In the genomic region with DNA sequence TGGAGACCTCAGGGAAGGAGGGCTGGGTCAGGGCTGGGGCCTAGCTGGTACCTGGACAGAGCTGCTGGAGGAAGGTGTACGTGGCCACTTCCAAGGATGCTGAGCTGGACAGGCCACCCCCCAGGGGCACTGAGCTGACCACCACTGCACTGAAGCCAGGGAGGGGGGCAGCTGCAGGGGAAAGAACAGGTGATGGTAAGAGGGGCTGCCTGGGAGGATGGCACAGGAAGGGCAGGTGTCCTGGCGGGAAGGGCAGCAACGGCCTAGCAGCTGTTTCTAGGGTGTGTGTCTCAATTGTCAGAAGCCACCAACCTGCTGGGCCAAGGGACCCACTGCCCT, we compare ENCODE assay signal across 15 cellular contexts. TPM values are rescaled to one million over a fixed set of nuclear protein-coding genes. Genes with fewer than 3 reads are reported as not detected.
A peak's percentile ranks its signal among the peaks of the same experiment; 100 is the strongest.
DNase-seq lines count a peak whose midpoint lies in the region; ATAC-seq and TF ChIP-seq lines count a peak whose summit lies in the region.
"Had no signal": no experiment of that assay in that cellular context is flagged by ENCODE, and none has a peak within 500 bp of the region (broad histone marks: within the 10 kb centered on the region; RNA-seq: fewer than 3 reads in every experiment).

No MANE protein-coding gene starts in this region.

- H2AFZ ChIP-seq in neuronal stem cell (ENCODE audit: low read length) = no peak overlapping the region
- H2AFZ ChIP-seq: GM23248 had no signal

- ATAC-seq in activated CD4-positive, alpha-beta T cell treated with anti-CD3 and anti-CD28 coated beads for 36 hours = no peak
- ATAC-seq in HG03571 (IDR thresholded peaks at IDR 0.05; ENCODE audit: unreplicated experiment) = no peak

- H2BK15ac ChIP-seq in neuronal stem cell (ENCODE audit: low read length) = peak overlapping the region; percentile 57

- no peak overlapping the region for H3K23ac ChIP-seq in neuronal stem cell (ENCODE audit: low read depth, low read length, poor library complexity)

- POLR2A ChIA-PET in activated CD4-positive, alpha-beta T cell treated with anti-CD3 and anti-CD28 coated beads for 36 hours (lab: Charles Lee) = interaction anchor here (0.6 to 6.1 kb wide), 4 partner anchors 12 to 67 kb away, joined by 3 to 79 read pairs (median 5); a partner anchor contains a TSS
- POLR2A ChIA-PET in Caco-2 (lab: Charles Lee) = interaction anchor here (0.5 to 3.4 kb wide), 3 partner anchors 17 to 117 kb away, joined by 4 to 49 read pairs (median 6); a partner anchor contains a TSS

- H4K91ac ChIP-seq in neuronal stem cell (ENCODE audit: low read depth, low read length, poor library complexity) = no peak overlapping the region

- no peak overlapping the region for H4K8ac ChIP-seq in neuronal stem cell (ENCODE audit: low read depth, low read length)

- no peak overlapping the region for H3K27ac ChIP-seq in neuronal stem cell (replicated peaks; ENCODE audit: low read length)
- H3K27ac ChIP-seq: GM23248, WERI-Rb-1 had no signal

- H2BK12ac ChIP-seq in neuronal stem cell (ENCODE audit: low read length) = peak overlapping the region; percentile 43

- H3K4me3 Mint-ChIP-seq in activated CD4-positive, alpha-beta T cell treated with anti-CD3 and anti-CD28 coated beads for 36 hours = peak overlapping the region; percentile 26
- H3K4me3 Mint-ChIP-seq in Caco-2 (ENCODE audit: unreplicated experiment) = peak overlapping the region; percentile 50
- peak overlapping the region; percentile 51 for H3K4me3 Mint-ChIP-seq in activated T-helper 2 cell treated with anti-CD3 and anti-CD28 coated beads, Interferon-gamma antibody, Interleukin-2, Interleukin-4, amounts not matched to agents 10 μg/mL and 5 μg/mL and 100 μg/mL, durations not matched to agents 14 hours and 24 hours and 36 hours (ENCODE audit: low read depth)

- H2BK5ac ChIP-seq in neuronal stem cell (ENCODE audit: low read length) = peak overlapping the region; percentile 75

- no peak for TF ChIP-seq CTCF in Caco-2 (IDR thresholded peaks at IDR 0.05; ENCODE audit: insufficient read depth in 1 of 2, low read depth in 1 of 2, low read length in 1 of 2, severe bottlenecking in 1 of 2, unreplicated experiment in 1 of 2)

- WGBS in neuronal stem cell (ENCODE audit: extremely low coverage in 2 of 2, insufficient read length in 2 of 2, insufficient replicate concordance in 1 of 2), 2 donors = no CpG with 5 or more reads among the region's 3 CpGs

- H3K4me1 ChIP-seq in Caco-2 (peaks cover 27% of the 10 kb centered on the region), neuronal stem cell (ENCODE audit: control insufficient read depth in 2 of 2, insufficient read depth in 1 of 2, low read depth in 1 of 2, low read length in 2 of 2) (peaks cover 5% of the 10 kb centered on the region in 2 donors)

- DNase-seq in activated CD4-positive, alpha-beta T cell treated with anti-CD3 and anti-CD28 coated beads for 36 hours = no peak
- no peak for DNase-seq in activated CD4-positive, alpha-beta T cell treated with anti-CD3 and anti-CD28 coated beads for 4 hours
- DNase-seq in Caco-2 (no peak), neuronal stem cell (ENCODE audit: low spot score) (no peak), NCI-H524 (lab: John Stamatoyannopoulos, UW) (no peak), hippocampal formation (lab: John Stamatoyannopoulos, UW) (no peak)
- DNase-seq in activated T-helper 2 cell treated with anti-CD3 and anti-CD28 coated beads, Interferon-gamma antibody, Interleukin-2, Interleukin-4, amounts not matched to agents 10 μg/mL and 5 μg/mL and 100 μg/mL, durations not matched to agents 14 hours and 24 hours and 36 hours (ENCODE audit: low spot score) = no peak
- DNase-seq: effector memory CD4-positive, alpha-beta T cell; NCI-H1105 treated with DMSO at 0.1 percent for 48 hours; NCI-H2171; transverse colon; WERI-Rb-1 had no signal

- H3K27ac Mint-ChIP-seq in activated CD4-positive, alpha-beta T cell treated with anti-CD3 and anti-CD28 coated beads for 36 hours = no peak overlapping the region
- H3K27ac Mint-ChIP-seq in Caco-2 (ENCODE audit: unreplicated experiment) = no peak overlapping the region
- H3K27ac Mint-ChIP-seq in activated T-helper 2 cell treated with anti-CD3 and anti-CD28 coated beads, Interferon-gamma antibody, Interleukin-2, Interleukin-4, amounts not matched to agents 10 μg/mL and 5 μg/mL and 100 μg/mL, durations not matched to agents 14 hours and 24 hours and 36 hours = no peak overlapping the region

- no peak overlapping the region for H3K4me3 ChIP-seq in Caco-2 (ENCODE audit: low read depth, low read length)
- no peak overlapping the region for H3K4me3 ChIP-seq in neuronal stem cell (ENCODE audit: low read length in 2 of 2)

- no TSS peak for BruUV-seq in Caco-2 (replicated peaks; lab: Mats Ljungman, UMichigan)

- H3K9me3 Mint-ChIP-seq in activated CD4-positive, alpha-beta T cell treated with anti-CD3 and anti-CD28 coated beads for 36 hours (ENCODE audit: low read depth) = no peaks in the 10 kb centered on the region
- H3K9me3 Mint-ChIP-seq in Caco-2 (ENCODE audit: unreplicated experiment) = no peaks in the 10 kb centered on the region
- no peaks in the 10 kb centered on the region for H3K9me3 Mint-ChIP-seq in activated T-helper 2 cell treated with anti-CD3 and anti-CD28 coated beads, Interferon-gamma antibody, Interleukin-2, Interleukin-4, amounts not matched to agents 10 μg/mL and 5 μg/mL and 100 μg/mL, durations not matched to agents 14 hours and 24 hours and 36 hours

- intact Hi-C loops in activated CD4-positive, alpha-beta T cell treated with anti-CD3 and anti-CD28 coated beads for 36 hours (cut with DNase I, micrococcal nuclease) = loop anchor here in 1 of 2 experiments (5.0 kb wide), 1 partner anchor 244 kb away; no protein-coding TSS in a partner anchor
- intact Hi-C loops in Caco-2 (cut with micrococcal nuclease; ENCODE audit: unreplicated experiment) = no loop called here
- intact Hi-C loops in activated T-helper 2 cell treated with anti-CD3 and anti-CD28 coated beads, Interferon-gamma antibody, Interleukin-2, Interleukin-4, amounts not matched to agents 10 μg/mL and 5 μg/mL and 100 μg/mL, durations not matched to agents 14 hours and 24 hours and 36 hours (cut with micrococcal nuclease) = no loop called here

- H2BK120ac ChIP-seq in neuronal stem cell (ENCODE audit: low read depth, low read length) = no peak overlapping the region

- H3K27me3 ChIP-seq in Caco-2 (replicated peaks; ENCODE audit: control insufficient read depth, insufficient read depth, low read length) (no peaks in the 10 kb centered on the region), neuronal stem cell (ENCODE audit: control insufficient read depth in 3 of 3, insufficient read depth in 3 of 3, low read depth in 1 of 3, low read length in 3 of 3) (no peaks in the 10 kb centered on the region)
- H3K27me3 ChIP-seq: ovary, transverse colon had no signal

- H3K36me3 ChIP-seq in Caco-2 (ENCODE audit: control insufficient read depth, insufficient read depth, low read length) (no peaks in the 10 kb centered on the region; the same call in 1 of the 2 replicates), neuronal stem cell (replicated peaks in 1 of 2; ENCODE audit: control insufficient read depth in 2 of 2, insufficient read depth in 2 of 2, low read length in 2 of 2) (no peaks in the 10 kb centered on the region)
- H3K36me3 ChIP-seq: ovary, transverse colon, WERI-Rb-1 had no signal

- H3K79me1 ChIP-seq in neuronal stem cell (ENCODE audit: low read depth, low read length) = no peaks in the 10 kb centered on the region

- H3K9me3 ChIP-seq in Caco-2 (no peaks in the 10 kb centered on the region), neuronal stem cell (replicated peaks in 1 of 2; ENCODE audit: control insufficient read depth in 2 of 2, insufficient read depth in 1 of 2, low read depth in 1 of 2, low read length in 2 of 2) (no peaks in the 10 kb centered on the region)
- H3K9me3 ChIP-seq: ovary, transverse colon had no signal

- H3K4ac ChIP-seq in neuronal stem cell (ENCODE audit: low read length) = no peak overlapping the region

- H3K36me3 Mint-ChIP-seq in activated CD4-positive, alpha-beta T cell treated with anti-CD3 and anti-CD28 coated beads for 36 hours (ENCODE audit: low read depth) = peaks cover 5% of the 10 kb centered on the region
- H3K36me3 Mint-ChIP-seq in Caco-2 (ENCODE audit: insufficient read depth, unreplicated experiment) = peaks cover 12% of the 10 kb centered on the region
- peaks cover 19% of the 10 kb centered on the region for H3K36me3 Mint-ChIP-seq in activated T-helper 2 cell treated with anti-CD3 and anti-CD28 coated beads, Interferon-gamma antibody, Interleukin-2, Interleukin-4, amounts not matched to agents 10 μg/mL and 5 μg/mL and 100 μg/mL, durations not matched to agents 14 hours and 24 hours and 36 hours (ENCODE audit: low read depth)

- H3K4me1 Mint-ChIP-seq in activated CD4-positive, alpha-beta T cell treated with anti-CD3 and anti-CD28 coated beads for 36 hours = peaks cover 3% of the 10 kb centered on the region
- H3K4me1 Mint-ChIP-seq in Caco-2 (ENCODE audit: low read depth, unreplicated experiment) = peaks cover 11% of the 10 kb centered on the region
- H3K4me1 Mint-ChIP-seq in activated T-helper 2 cell treated with anti-CD3 and anti-CD28 coated beads, Interferon-gamma antibody, Interleukin-2, Interleukin-4, amounts not matched to agents 10 μg/mL and 5 μg/mL and 100 μg/mL, durations not matched to agents 14 hours and 24 hours and 36 hours (ENCODE audit: low read depth) = peaks cover 9% of the 10 kb centered on the region

- H3K4me2 ChIP-seq in neuronal stem cell (ENCODE audit: insufficient read depth, low read length, poor library complexity, severe bottlenecking) = no peak overlapping the region

- CTCF ChIA-PET in activated CD4-positive, alpha-beta T cell treated with anti-CD3 and anti-CD28 coated beads for 36 hours (lab: Charles Lee) = interaction anchor here (0.8 to 7.8 kb wide), 9 partner anchors 10 to 130 kb away, joined by 3 to 76 read pairs (median 8); a partner anchor contains a TSS
- CTCF ChIA-PET in Caco-2 (lab: Charles Lee) = interaction anchor here (1.3 to 4.6 kb wide), 6 partner anchors 13 to 130 kb away, joined by 6 to 27 read pairs (median 15); a partner anchor contains a TSS

- peak overlapping the region; percentile 91 for H2AK5ac ChIP-seq in neuronal stem cell (ENCODE audit: low read depth, low read length)

- no peak overlapping the region for H3K14ac ChIP-seq in neuronal stem cell (ENCODE audit: low read length)

- peak overlapping the region; percentile 36 for H3K18ac ChIP-seq in neuronal stem cell (ENCODE audit: low read length)

- H3K27me3 Mint-ChIP-seq in activated CD4-positive, alpha-beta T cell treated with anti-CD3 and anti-CD28 coated beads for 36 hours = no peaks in the 10 kb centered on the region
- no peaks in the 10 kb centered on the region for H3K27me3 Mint-ChIP-seq in Caco-2 (ENCODE audit: insufficient read depth, unreplicated experiment)
- H3K27me3 Mint-ChIP-seq in activated T-helper 2 cell treated with anti-CD3 and anti-CD28 coated beads, Interferon-gamma antibody, Interleukin-2, Interleukin-4, amounts not matched to agents 10 μg/mL and 5 μg/mL and 100 μg/mL, durations not matched to agents 14 hours and 24 hours and 36 hours (ENCODE audit: low read depth) = peaks cover 3% of the 10 kb centered on the region

- H3K9ac ChIP-seq in neuronal stem cell (ENCODE audit: low read depth, low read length, poor library complexity) = no peak overlapping the region

RNA-seq across cellular contexts. Expression of a gene that starts 1.8 kb away (rescaled TPM):
- total RNA-seq in activated CD4-positive, alpha-beta T cell treated with anti-CD3 and anti-CD28 coated beads for 36 hours = 10 to 100 TPM; 50.3 to 63.2 TPM
- total RNA-seq in Caco-2 (2022) = 41.1 and 45.0 TPM in 2 replicates
- total RNA-seq in activated T-helper 2 cell treated with anti-CD3 and anti-CD28 coated beads, Interferon-gamma antibody, Interleukin-2, Interleukin-4, amounts not matched to agents 10 μg/mL and 5 μg/mL and 100 μg/mL, durations not matched to agents 14 hours and 24 hours and 36 hours = 55.4 and 63.7 TPM in 2 replicates
- 20.1 TPM for polyA plus RNA-seq in neuronal stem cell (2013, experiment 1 of 2)
- polyA plus RNA-seq in neuronal stem cell (2013, experiment 2 of 2) = 18.5 TPM

RNA-seq across cellular contexts. Expression of a gene that starts 21.4 kb away (rescaled TPM):
- total RNA-seq in activated CD4-positive, alpha-beta T cell treated with anti-CD3 and anti-CD28 coated beads for 36 hours = 10 to 100 TPM; 24.5 to 33.7 TPM
- total RNA-seq in Caco-2 (2022) = 31.2 and 33.3 TPM in 2 replicates
- 26.8 and 30.1 TPM in 2 replicates for total RNA-seq in activated T-helper 2 cell treated with anti-CD3 and anti-CD28 coated beads, Interferon-gamma antibody, Interleukin-2, Interleukin-4, amounts not matched to agents 10 μg/mL and 5 μg/mL and 100 μg/mL, durations not matched to agents 14 hours and 24 hours and 36 hours
- 25.1 TPM for polyA plus RNA-seq in neuronal stem cell (2013, experiment 1 of 2)
- polyA plus RNA-seq in neuronal stem cell (2013, experiment 2 of 2) = 26.8 TPM

RNA-seq across cellular contexts. Expression of a gene that starts 42.0 kb away (rescaled TPM):
- total RNA-seq in activated CD4-positive, alpha-beta T cell treated with anti-CD3 and anti-CD28 coated beads for 36 hours = 1 to 10 TPM in 1 of 2 experiments, under 1 TPM in 1; 0.62 to 1.5 TPM
- 50.8 and 55.4 TPM in 2 replicates for total RNA-seq in Caco-2 (2022)
- 1.3 and 2.0 TPM in 2 replicates for total RNA-seq in activated T-helper 2 cell treated with anti-CD3 and anti-CD28 coated beads, Interferon-gamma antibody, Interleukin-2, Interleukin-4, amounts not matched to agents 10 μg/mL and 5 μg/mL and 100 μg/mL, durations not matched to agents 14 hours and 24 hours and 36 hours
- polyA plus RNA-seq in neuronal stem cell (2013, experiment 1 of 2) = 1.5 TPM
- 2.0 TPM for polyA plus RNA-seq in neuronal stem cell (2013, experiment 2 of 2)

Comparison
In these comparisons a context has a peak if more than half of its experiments do, and no peak if none do; other contexts are left out.
1. RNA of a gene that starts 42.0 kb away (total RNA-seq): 50.8 to 55.4 TPM in Caco-2; 0.62 to 1.5 TPM in activated CD4-positive, alpha-beta T cell treated with anti-CD3 and anti-CD28 coated beads for 36 hours and 1.3 to 2.0 TPM in activated T-helper 2 cell treated with anti-CD3 and anti-CD28 coated beads, Interferon-gamma antibody, Interleukin-2, Interleukin-4, amounts not matched to agents 10 μg/mL and 5 μg/mL and 100 μg/mL, durations not matched to agents 14 hours and 24 hours and 36 hours; every median in the first group is over 10 times any median in the second.
2. Peak in every context shown above with its lines, with median percentiles within 50 percentile points of each other: H3K4me3 Mint-ChIP-seq.